In genomic region chr16:84397090-84397489, GRCh38 we compare ENCODE assay signal across 16 cellular contexts. TPM values are rescaled to one million over a fixed set of nuclear protein-coding genes. Genes with fewer than 3 reads are reported as not detected.
DNase-seq lines count a peak whose midpoint lies in the region; ATAC-seq and TF ChIP-seq lines count a peak whose summit lies in the region.
"Had no signal": no experiment of that assay in that cellular context is flagged by ENCODE, and none has a peak within 500 bp of the region (broad histone marks: within the 10 kb centered on the region; RNA-seq: fewer than 3 reads in every experiment).

No MANE protein-coding gene starts in this region.

- no peaks in the 10 kb centered on the region for H3K36me3 ChIP-seq in lower lobe of right lung

- no peaks in the 10 kb centered on the region for H3K27me3 ChIP-seq in lower lobe of right lung (ENCODE audit: low read depth)

- in situ Hi-C loops in KBM-7 (cut with MboI; ENCODE audit: low pct_unique_long_range_greater_than_20kb, low sequenced_read_pairs) = no loop called here

- TF ChIP-seq CTCF in cardiac fibroblast (IDR thresholded peaks at IDR 0.05; ENCODE audit: low read depth, low read length) (peak; percentile 30), lower lobe of right lung (IDR thresholded peaks at IDR 0.05) (peak; percentile 30)

- DNase-seq in CD1c-positive myeloid dendritic cell (ENCODE audit: extremely low spot score) = peak; percentile 8
- DNase-seq in KBM-7 = peak; percentile 13
- no peak for DNase-seq in cardiac fibroblast (ENCODE audit: low read depth in 2 of 2)
- DNase-seq in lower lobe of right lung = no peak
- no peak for DNase-seq in effector CD8-positive, alpha-beta T cell (lab: John Stamatoyannopoulos, UW)
- no peak for DNase-seq in NCI-H146 treated with DMSO at 0.1 percent for 48 hours (lab: John Stamatoyannopoulos, UW; ENCODE audit: unreplicated experiment)
- DNase-seq: amniotic stem cell; C1 segment of cervical spinal cord; H7; NCI-H1930; NCI-H526; retina; stimulated activated CD4-positive, alpha-beta T cell treated with anti-CD3 and anti-CD28 coated beads, Interleukin-4, amount 100 ng/mL, for 24 hours had no signal

- no peaks in the 10 kb centered on the region for H3K4me1 ChIP-seq in lower lobe of right lung

- peak overlapping the region; percentile 71 for H3K27ac ChIP-seq in lower lobe of right lung

- ATAC-seq in lower lobe of right lung = peak; percentile 15 to 47
- no peak for ATAC-seq in GM21619 (IDR thresholded peaks at IDR 0.05; ENCODE audit: unreplicated experiment)
- no peak for ATAC-seq in HG03571 (IDR thresholded peaks at IDR 0.05; ENCODE audit: unreplicated experiment)
- ATAC-seq: Right ventricle myocardium inferior had no signal

- no peaks in the 10 kb centered on the region for H3K9me3 ChIP-seq in lower lobe of right lung

- H3K4me3 ChIP-seq in cardiac fibroblast (replicated peaks in 1 of 2; ENCODE audit: low read depth in 2 of 2, low read length in 2 of 2) = no peak overlapping the region
- peak overlapping the region; percentile 5 for H3K4me3 ChIP-seq in lower lobe of right lung

- intact Hi-C loops in lower lobe of right lung (cut with DNase I) = no loop called here

RNA-seq across cellular contexts. Expression of gene ATP2C2, which starts 28.8 kb away (rescaled TPM):
- 56.2 TPM for total RNA-seq in lower lobe of right lung
- total RNA-seq: Right ventricle myocardium inferior had no signal

Comparison
In these comparisons a context has a peak if more than half of its experiments do, and no peak if none do; other contexts are left out.
1. DNase-seq: peak in CD1c-positive myeloid dendritic cell (single experiment) and KBM-7 (single experiment); none in cardiac fibroblast (0 of 2), lower lobe of right lung (single experiment), effector CD8-positive, alpha-beta T cell (single experiment) and NCI-H146 treated with DMSO at 0.1 percent for 48 hours (single experiment).
2. ATAC-seq: peak in lower lobe of right lung (2 of 2); none in GM21619 (single experiment) and HG03571 (single experiment).